In the genomic region with DNA sequence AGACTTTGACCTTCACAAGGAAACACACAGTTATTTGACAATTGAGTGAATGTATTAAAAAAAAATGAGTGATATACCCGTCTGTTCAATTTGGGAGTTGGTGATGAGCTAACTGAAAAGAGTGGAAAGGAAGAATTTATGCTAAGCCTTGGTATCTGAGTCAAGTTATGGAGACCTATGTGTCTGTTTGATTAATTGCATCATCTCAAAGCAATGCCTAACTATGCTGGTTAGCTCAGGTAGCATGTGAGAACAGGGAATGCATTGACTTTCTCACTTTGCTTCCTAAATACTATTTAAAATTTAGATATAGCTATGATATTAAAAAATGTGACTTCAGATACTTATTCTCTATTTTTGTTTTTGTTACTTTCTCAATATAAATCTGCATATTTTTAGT, we compare ENCODE assay signal across 20 cellular contexts.
"Had no signal": no experiment of that assay in that cellular context is flagged by ENCODE, and none has a peak within 500 bp of the region (broad histone marks: within the 10 kb centered on the region; RNA-seq: fewer than 3 reads in every experiment).

No MANE protein-coding gene starts in this region.

- DNase-seq: activated CD4-positive, CD25-positive, alpha-beta regulatory T cell treated with anti-CD3 and anti-CD28 coated beads, Interleukin-2, amount 50 U/mL, for 72 hours; activated T-cell treated with anti-CD3 and anti-CD28 coated beads, Interleukin-2, amount 50 U/mL, for 24 hours; amniotic stem cell; cerebellar nuclear complex; cortex of kidney; erythroblast; foreskin fibroblast; mesenchymal stem cell; mucosa of descending colon; nephron progenitor cell; pancreas; psoas muscle; right cardiac atrium; stimulated activated CD4-positive, alpha-beta T cell treated with anti-CD3 and anti-CD28 coated beads, Interleukin-4, amount 100 ng/mL, for 24 hours; stimulated activated naive CD8-positive, alpha-beta T cell treated with anti-CD3 and anti-CD28 coated beads, Interleukin-15, Interleukin-2, amounts not matched to agents 100 U/mL and 50 U/mL, for 24 hours; SW 1271; T-helper 17 cell; upper lobe of left lung had no signal

- H3K27ac ChIP-seq: pancreas, psoas muscle, upper lobe of left lung, VCaP had no signal

- H3K27me3 ChIP-seq: pancreas, upper lobe of left lung had no signal

- ATAC-seq: activated T-helper 17 cell treated with anti-CD3 and anti-CD28 coated beads, Interleukin-2, amount 50 U/mL, for 72 hours; mucosa of descending colon; pancreas; psoas muscle; right cardiac atrium; stimulated activated naive CD8-positive, alpha-beta T cell treated with anti-CD3 and anti-CD28 coated beads, Interleukin-15, Interleukin-2, amounts not matched to agents 100 U/mL and 50 U/mL, for 24 hours; T-helper 17 cell had no signal

- H3K4me1 ChIP-seq: psoas muscle had no signal

- H3K9me3 ChIP-seq: mucosa of descending colon, pancreas, psoas muscle, upper lobe of left lung had no signal

- H3K4me3 ChIP-seq: mucosa of descending colon, pancreas, psoas muscle, upper lobe of left lung had no signal

- H3K36me3 ChIP-seq: pancreas, upper lobe of left lung had no signal
